Comparison of ENCODE assay signal across 8 cellular contexts in the genomic region with DNA sequence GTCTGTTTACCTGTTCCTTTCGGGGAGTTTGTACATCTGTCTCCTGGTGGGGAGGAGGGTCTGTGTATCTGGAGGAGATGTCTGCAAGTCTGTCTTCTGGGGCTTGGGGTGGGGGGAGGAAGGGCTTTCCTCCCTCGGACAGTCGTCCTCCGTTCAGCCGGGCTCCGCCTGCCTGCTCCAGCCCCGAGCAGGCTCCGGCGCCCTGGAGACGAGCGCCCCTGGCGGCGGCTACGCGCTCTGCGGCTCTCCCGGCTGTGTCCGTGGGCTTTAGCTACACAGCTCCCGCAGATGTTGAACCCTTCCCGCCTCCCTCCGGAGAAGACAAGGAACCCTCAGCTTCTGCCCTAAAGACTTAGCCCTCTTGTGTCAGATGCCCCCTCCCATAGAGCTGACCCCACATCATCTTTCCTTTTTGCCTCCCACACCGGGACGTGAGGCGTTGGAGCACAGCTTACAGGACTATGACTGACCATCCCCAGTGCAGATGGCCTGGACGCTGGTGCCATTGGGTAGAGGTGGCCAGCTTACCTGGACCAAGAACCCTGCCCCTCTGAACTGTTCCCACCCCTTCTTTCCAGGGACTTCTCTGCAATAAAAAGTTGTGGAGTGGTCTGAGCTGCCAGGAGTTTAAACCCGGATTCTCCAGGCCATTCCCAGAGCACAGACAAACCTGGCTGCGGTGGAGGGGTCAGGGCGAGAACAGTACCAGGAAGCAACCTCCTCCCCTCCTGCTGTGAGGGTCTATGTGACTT. TPM values are rescaled to one million over a fixed set of nuclear protein-coding genes. Genes with fewer than 3 reads are reported as not detected.
DNase-seq lines count a peak whose midpoint lies in the region; ATAC-seq and TF ChIP-seq lines count a peak whose summit lies in the region.

No MANE protein-coding gene starts in this region.

- H3K36me3 Mint-ChIP-seq in endothelial cell (ENCODE audit: low read depth, unreplicated experiment) = no peaks in the 10 kb centered on the region
- no peaks in the 10 kb centered on the region for H3K36me3 Mint-ChIP-seq in mesothelial cell of epicardium

- H3K27me3 Mint-ChIP-seq in endothelial cell (ENCODE audit: unreplicated experiment) = peaks cover 7% of the 10 kb centered on the region
- peaks cover 5% of the 10 kb centered on the region for H3K27me3 Mint-ChIP-seq in mesothelial cell of epicardium (ENCODE audit: low read depth)

- peaks cover 4% of the 10 kb centered on the region for H3K4me1 Mint-ChIP-seq in endothelial cell (ENCODE audit: unreplicated experiment)
- H3K4me1 Mint-ChIP-seq in mesothelial cell of epicardium = peaks cover 43% of the 10 kb centered on the region

- peak; percentile 99 for TF ChIP-seq CTCF in GM12865 (IDR thresholded peaks at IDR 0.05; ENCODE audit: insufficient read depth, low read depth, low read length, missing control alignments)
- peak; percentile 84 for TF ChIP-seq CTCF in endothelial cell (IDR thresholded peaks at IDR 0.05; ENCODE audit: unreplicated experiment)
- peak; percentile 91 for TF ChIP-seq CTCF in mesothelial cell of epicardium (IDR thresholded peaks at IDR 0.05; ENCODE audit: unreplicated experiment)

- peak; percentile 84 for ATAC-seq in HG03045 (IDR thresholded peaks at IDR 0.05; ENCODE audit: unreplicated experiment)
- no peak for ATAC-seq in GM21528 (IDR thresholded peaks at IDR 0.05; ENCODE audit: low FRiP score, unreplicated experiment)

- no peaks in the 10 kb centered on the region for H3K9me3 Mint-ChIP-seq in endothelial cell (ENCODE audit: unreplicated experiment)
- no peaks in the 10 kb centered on the region for H3K9me3 Mint-ChIP-seq in mesothelial cell of epicardium

- H3K27ac Mint-ChIP-seq in endothelial cell (ENCODE audit: unreplicated experiment) (no peak overlapping the region), mesothelial cell of epicardium (peak overlapping the region; percentile 74)

- DNase-seq in GM12865 (ENCODE audit: low read depth) (peak; percentile 70), NCI-H748 treated with DMSO at 0.1 percent for 48 hours (lab: John Stamatoyannopoulos, UW) (peak; percentile 43), endothelial cell (ENCODE audit: low spot score) (peak; percentile 93), mesothelial cell of epicardium (ENCODE audit: low spot score in 2 of 2, unreplicated experiment in 2 of 2) (peak; percentile 66 to 93)
- peak; percentile 92 for DNase-seq in activated CD8-positive, alpha-beta memory T cell treated with anti-CD3 and anti-CD28 coated beads for 24 hours
- DNase-seq in stimulated activated CD8-positive, alpha-beta memory T cell treated with anti-CD3 and anti-CD28 coated beads, Interleukin-15, amount 100 ng/mL, for 4 hours (ENCODE audit: low read depth in 2 of 2) = peak; percentile 23 to 27

- H3K4me3 Mint-ChIP-seq in endothelial cell (ENCODE audit: unreplicated experiment) (no peak overlapping the region), mesothelial cell of epicardium (peak overlapping the region; percentile 67)

- no peak overlapping the region for H3K4me3 ChIP-seq in GM12865 (ENCODE audit: low read depth, low read length)

RNA-seq across cellular contexts. Expression of gene KRT86, which starts 4.7 kb away (rescaled TPM):
- total RNA-seq in endothelial cell (ENCODE audit: unreplicated experiment) (not detected), mesothelial cell of epicardium (0.16 TPM in 1 of 3 replicates, not detected in the others)

RNA-seq across cellular contexts. Expression of gene KRT81, which starts 12.2 kb away (rescaled TPM):
- total RNA-seq in endothelial cell (ENCODE audit: unreplicated experiment) (not detected), mesothelial cell of epicardium (0.16 TPM in 1 of 3 replicates, not detected in the others)

RNA-seq across cellular contexts. Expression of gene KRT83, which starts 42.1 kb away (rescaled TPM):
- total RNA-seq in endothelial cell (ENCODE audit: unreplicated experiment) (not detected), mesothelial cell of epicardium (not detected in 3 replicates)

RNA-seq across cellular contexts. Expression of gene KRT7, which starts 46.1 kb away (rescaled TPM):
- total RNA-seq in endothelial cell (ENCODE audit: unreplicated experiment) = not detected
- 85.5 to 90.3 TPM (median 86.6 TPM) in 3 replicates for total RNA-seq in mesothelial cell of epicardium

Comparison
In these comparisons a context has a peak if more than half of its experiments do, and no peak if none do; other contexts are left out.
1. DNase-seq: peak in every context shown above with its lines; median percentile 93 in endothelial cell; 92 in activated CD8-positive, alpha-beta memory T cell treated with anti-CD3 and anti-CD28 coated beads for 24 hours; 80 in mesothelial cell of epicardium; 70 in GM12865; 43 in NCI-H748 treated with DMSO at 0.1 percent for 48 hours; 25 in stimulated activated CD8-positive, alpha-beta memory T cell treated with anti-CD3 and anti-CD28 coated beads, Interleukin-15, amount 100 ng/mL, for 4 hours.